In genomic region chr16:22353188-22353919, GRCh38 we compare ENCODE assay signal across 8 cellular contexts. TPM values are rescaled to one million over a fixed set of nuclear protein-coding genes. Genes with fewer than 3 reads are reported as not detected.
DNase-seq lines count a peak whose midpoint lies in the region; ATAC-seq and TF ChIP-seq lines count a peak whose summit lies in the region.

No MANE protein-coding gene starts in this region.

- no peaks in the 10 kb centered on the region for H3K36me3 ChIP-seq in neural progenitor cell

- no peak overlapping the region for H2AFZ ChIP-seq in neural progenitor cell (replicated peaks)

- H3K9me3 ChIP-seq in neural progenitor cell (ENCODE audit: low read depth) = no peaks in the 10 kb centered on the region

- no peak overlapping the region for H3K4me3 Mint-ChIP-seq in central memory CD8-positive, alpha-beta T cell
- peak overlapping the region; percentile 21 for H3K4me3 Mint-ChIP-seq in natural killer cell treated with Interleukin-12 subunit alpha and Interleukin-12 subunit beta and Interleukin-15 and Interleukin-18, amount 100 ng/mL, for 72 hours
- H3K4me3 Mint-ChIP-seq in neural progenitor cell = no peak overlapping the region

- H3K4me3 ChIP-seq in NB4 (ENCODE audit: low read depth, low read length) (no peak overlapping the region), neural progenitor cell (no peak overlapping the region)

- no peaks in the 10 kb centered on the region for H3K27me3 ChIP-seq in neural progenitor cell

- H3F3A ChIP-seq in neural progenitor cell (ENCODE audit: low read depth) = peaks cover 5% of the 10 kb centered on the region

- no peak for TF ChIP-seq CTCF in NB4 (IDR thresholded peaks at IDR 0.05; ENCODE audit: low read depth, low read length)
- TF ChIP-seq CTCF in neural progenitor cell (IDR thresholded peaks at IDR 0.05) = no peak

- peak overlapping the region; percentile 38 for H3K27ac Mint-ChIP-seq in central memory CD8-positive, alpha-beta T cell (ENCODE audit: low read depth)
- H3K27ac Mint-ChIP-seq in natural killer cell treated with Interleukin-12 subunit alpha and Interleukin-12 subunit beta and Interleukin-15 and Interleukin-18, amount 100 ng/mL, for 72 hours = peak overlapping the region; percentile 77 to 90
- no peak overlapping the region for H3K27ac Mint-ChIP-seq in neural progenitor cell

- H3K79me2 ChIP-seq in neural progenitor cell (ENCODE audit: low read depth) = no peaks in the 10 kb centered on the region

- H4K20me1 ChIP-seq in neural progenitor cell (ENCODE audit: low read depth) = no peaks in the 10 kb centered on the region

- no peaks in the 10 kb centered on the region for H3K27me3 Mint-ChIP-seq in central memory CD8-positive, alpha-beta T cell
- H3K27me3 Mint-ChIP-seq in natural killer cell treated with Interleukin-12 subunit alpha and Interleukin-12 subunit beta and Interleukin-15 and Interleukin-18, amount 100 ng/mL, for 72 hours = no peaks in the 10 kb centered on the region
- peaks cover 3% of the 10 kb centered on the region for H3K27me3 Mint-ChIP-seq in neural progenitor cell (ENCODE audit: insufficient read depth, low read depth)

- H3K27ac ChIP-seq in caudate nucleus (ENCODE audit: low read depth, low read length) (no peak overlapping the region), neural progenitor cell (no peak overlapping the region)

- no peaks in the 10 kb centered on the region for H3K4me1 ChIP-seq in neural progenitor cell

- peaks cover 40% of the 10 kb centered on the region for H3K4me1 Mint-ChIP-seq in central memory CD8-positive, alpha-beta T cell
- peaks cover 32 to 38% of the 10 kb centered on the region in 2 donors for H3K4me1 Mint-ChIP-seq in natural killer cell treated with Interleukin-12 subunit alpha and Interleukin-12 subunit beta and Interleukin-15 and Interleukin-18, amount 100 ng/mL, for 72 hours (ENCODE audit: low read depth in 2 of 2)
- H3K4me1 Mint-ChIP-seq in neural progenitor cell = peaks cover 14% of the 10 kb centered on the region

- H3K9ac ChIP-seq in neural progenitor cell = no peak overlapping the region

- peaks cover 19% of the 10 kb centered on the region for H3K36me3 Mint-ChIP-seq in central memory CD8-positive, alpha-beta T cell (ENCODE audit: insufficient read depth)
- H3K36me3 Mint-ChIP-seq in natural killer cell treated with Interleukin-12 subunit alpha and Interleukin-12 subunit beta and Interleukin-15 and Interleukin-18, amount 100 ng/mL, for 72 hours = peaks cover 13% of the 10 kb centered on the region
- H3K36me3 Mint-ChIP-seq in neural progenitor cell = peaks cover 26% of the 10 kb centered on the region

- H3K9me3 Mint-ChIP-seq in central memory CD8-positive, alpha-beta T cell = no peaks in the 10 kb centered on the region
- H3K9me3 Mint-ChIP-seq in natural killer cell treated with Interleukin-12 subunit alpha and Interleukin-12 subunit beta and Interleukin-15 and Interleukin-18, amount 100 ng/mL, for 72 hours = no peaks in the 10 kb centered on the region
- H3K9me3 Mint-ChIP-seq in neural progenitor cell = no peaks in the 10 kb centered on the region

- DNase-seq in ELF-1 (ENCODE audit: low read depth, low spot score) (peak; percentile 26), NB4 (ENCODE audit: low read depth) (peak; percentile 93), caudate nucleus (lab: John Stamatoyannopoulos, UW) (no peak), globus pallidus (ENCODE audit: low spot score) (no peak), NCI-H82 treated with DMSO at 0.1 percent for 48 hours (lab: John Stamatoyannopoulos, UW; ENCODE audit: unreplicated experiment) (no peak), neural progenitor cell (ENCODE audit: low spot score) (no peak)
- no peak for DNase-seq in central memory CD8-positive, alpha-beta T cell (ENCODE audit: low spot score in 2 of 2)
- no peak for DNase-seq in natural killer cell treated with Interleukin-12 subunit alpha and Interleukin-12 subunit beta and Interleukin-15 and Interleukin-18, amount 100 ng/mL, for 72 hours (ENCODE audit: low spot score)

- TF ChIP-seq POLR2A in NB4 (IDR thresholded peaks at IDR 0.05; ENCODE audit: extremely low read depth, insufficient read length) = no peak

- H3K4me2 ChIP-seq in neural progenitor cell = no peak overlapping the region

- no peak for ATAC-seq in central memory CD8-positive, alpha-beta T cell (replicated peaks; ENCODE audit: extremely low read depth, poor library complexity, severe bottlenecking)
- peak; percentile 74 to 84 for ATAC-seq in natural killer cell treated with Interleukin-12 subunit alpha and Interleukin-12 subunit beta and Interleukin-15 and Interleukin-18, amount 100 ng/mL, for 72 hours

RNA-seq across cellular contexts. Expression of gene CDR2, which starts 21.1 kb away (rescaled TPM):
- total RNA-seq in natural killer cell treated with Interleukin-12 subunit alpha and Interleukin-12 subunit beta and Interleukin-15 and Interleukin-18, amount 100 ng/mL, for 72 hours = 10 to 100 TPM; 41.5 to 47.6 TPM
- total RNA-seq in neural progenitor cell (ENCODE audit: low replicate concordance) = 20.4 and 28.0 TPM in 2 replicates

RNA-seq across cellular contexts. Expression of gene POLR3E, which starts 56.1 kb away (rescaled TPM):
- 100 to 1,000 TPM in 1 of 2 donors, 10 to 100 TPM in 1; 54.7 to 114 TPM for total RNA-seq in natural killer cell treated with Interleukin-12 subunit alpha and Interleukin-12 subunit beta and Interleukin-15 and Interleukin-18, amount 100 ng/mL, for 72 hours
- 55.1 and 91.3 TPM in 2 replicates for total RNA-seq in neural progenitor cell (ENCODE audit: low replicate concordance)

Comparison
In these comparisons a context has a peak if more than half of its experiments do, and no peak if none do; other contexts are left out.
1. DNase-seq: peak in ELF-1 (single experiment) and NB4 (single experiment); none in central memory CD8-positive, alpha-beta T cell (0 of 2), natural killer cell treated with Interleukin-12 subunit alpha and Interleukin-12 subunit beta and Interleukin-15 and Interleukin-18, amount 100 ng/mL, for 72 hours (single experiment), caudate nucleus (0 of 61), globus pallidus (single experiment), NCI-H82 treated with DMSO at 0.1 percent for 48 hours (single experiment) and neural progenitor cell (single experiment).